Comparison of ENCODE assay signal across 24 cellular contexts in genomic region chr16:21574372-21574771, GRCh38. TPM values are rescaled to one million over a fixed set of nuclear protein-coding genes. Genes with fewer than 3 reads are reported as not detected.
A peak's percentile ranks its signal among the peaks of the same experiment; 100 is the strongest.
DNase-seq lines count a peak whose midpoint lies in the region; ATAC-seq, FAIRE-seq and TF ChIP-seq lines count a peak whose summit lies in the region.
"Had no signal": no experiment of that assay in that cellular context is flagged by ENCODE, and none has a peak within 500 bp of the region (broad histone marks: within the 10 kb centered on the region; RNA-seq: fewer than 3 reads in every experiment).

No MANE protein-coding gene starts in this region.

- DNase-seq in right atrium auricular region (ENCODE audit: low spot score) (peak; percentile 53), Right ventricle myocardium inferior (ENCODE audit: missing footprints) (no peak), kidney (peak; percentile 45), mesendoderm (no peak)
- DNase-seq: 8988T; ACHN; AML-193; BE2C; Calu3; CD4-positive, alpha-beta memory T cell; COR-L47; DMS153; DND-41; GOT3 had no signal

- no peak overlapping the region for H2BK120ac ChIP-seq in mesendoderm (ENCODE audit: low read depth, low read length)

- no peak overlapping the region for H4K8ac ChIP-seq in mesendoderm (ENCODE audit: low read depth, low read length)

- H3K9ac ChIP-seq in kidney (ENCODE audit: low read length in 2 of 2) (no peak overlapping the region), mesendoderm (ENCODE audit: low read length) (no peak overlapping the region)
- H3K9ac ChIP-seq: BLaER1 treated with 17β-estradiol and CSF1 and Interleukin-3, amounts not matched to agents 10 nM and 100 nM had no signal

- H3K36me3 ChIP-seq in right atrium auricular region: no peaks in the 10 kb centered on the region
- no peaks in the 10 kb centered on the region for H3K36me3 ChIP-seq in HEK293 (ENCODE audit: control insufficient read depth in 2 of 2, insufficient read depth in 1 of 2, low read length in 2 of 2)
- H3K36me3 ChIP-seq in kidney (ENCODE audit: control insufficient read depth in 1 of 2, insufficient read depth in 2 of 2, low read length in 2 of 2): no peaks in the 10 kb centered on the region
- H3K36me3 ChIP-seq in mesendoderm (ENCODE audit: control insufficient read depth, insufficient read depth, low read length): no peaks in the 10 kb centered on the region
- H3K36me3 ChIP-seq: BE2C; BLaER1 treated with 17β-estradiol and CSF1 and Interleukin-3, amounts not matched to agents 10 nM and 100 nM; HAP-1 had no signal

- CTCF ChIA-PET in HEK293 (lab: Yijun Ruan, JAX): interaction anchor here (0.7 kb wide), 1 partner anchor 138 kb away, joined by 3 read pairs; no protein-coding TSS in a partner anchor

- ATAC-seq in Right ventricle myocardium inferior (no peak), GM21390 (IDR thresholded peaks at IDR 0.05; ENCODE audit: unreplicated experiment) (no peak), HG02973 (IDR thresholded peaks at IDR 0.05; ENCODE audit: unreplicated experiment) (no peak)
- ATAC-seq in stimulated activated memory B cell treated with anti-CD40 and anti-IgM and Interleukin-4, amounts not matched to agents 10 μg/mL and 1 μg/mL and 100 μg/mL, for 72 hours: peak; percentile 18
- ATAC-seq: A549 had no signal

- no peaks in the 10 kb centered on the region for H3K4me1 Mint-ChIP-seq in stimulated activated memory B cell treated with anti-CD40 and anti-IgM and Interleukin-4, amounts not matched to agents 10 μg/mL and 1 μg/mL and 100 μg/mL, for 72 hours
- H3K4me1 Mint-ChIP-seq: CD4-positive, alpha-beta memory T cell had no signal

- WGBS in mesendoderm (ENCODE audit: extremely low coverage, insufficient coverage, low lambda C conversion rate): no CpG with 5 or more reads among the region's 4 CpGs

- H3K56ac ChIP-seq in mesendoderm (ENCODE audit: low read length): no peak overlapping the region

- no peak overlapping the region for H3K23ac ChIP-seq in mesendoderm (ENCODE audit: low read length)

- H3K27ac ChIP-seq in right atrium auricular region (no peak overlapping the region), HEK293 (ENCODE audit: extremely low read depth, low read depth, low read length) (no peak overlapping the region), kidney (ENCODE audit: low read depth in 2 of 2, low read length in 2 of 2) (no peak overlapping the region), mesendoderm (ENCODE audit: low read depth, low read length) (no peak overlapping the region)
- H3K27ac ChIP-seq: A549; BLaER1 treated with 17β-estradiol and CSF1 and Interleukin-3, amounts not matched to agents 10 nM and 100 nM had no signal

- H3K27me3 ChIP-seq in right atrium auricular region (no peaks in the 10 kb centered on the region), mesendoderm (ENCODE audit: insufficient read depth, low read length, poor library complexity) (no peaks in the 10 kb centered on the region)
- H3K27me3 ChIP-seq: BE2C; BLaER1 treated with 17β-estradiol and CSF1 and Interleukin-3, amounts not matched to agents 10 nM and 100 nM had no signal

- no peaks in the 10 kb centered on the region for H3K9me3 Mint-ChIP-seq in stimulated activated memory B cell treated with anti-CD40 and anti-IgM and Interleukin-4, amounts not matched to agents 10 μg/mL and 1 μg/mL and 100 μg/mL, for 72 hours
- H3K9me3 Mint-ChIP-seq: CD4-positive, alpha-beta memory T cell had no signal

- no peaks in the 10 kb centered on the region for H3K27me3 Mint-ChIP-seq in stimulated activated memory B cell treated with anti-CD40 and anti-IgM and Interleukin-4, amounts not matched to agents 10 μg/mL and 1 μg/mL and 100 μg/mL, for 72 hours

- TF ChIP-seq CTCF in right atrium auricular region (IDR thresholded peaks at IDR 0.05): no peak
- no peak for TF ChIP-seq CTCF in HEK293 (tag by site-specific recombination; IDR thresholded peaks at IDR 0.05)
- no peak for TF ChIP-seq CTCF in kidney (IDR thresholded peaks at IDR 0.05; ENCODE audit: borderline replicate concordance, extremely low read depth, insufficient read depth)

- H3K4me1 ChIP-seq in right atrium auricular region (no peaks in the 10 kb centered on the region), HEK293 (ENCODE audit: control insufficient read depth, insufficient read depth, low read length) (no peaks in the 10 kb centered on the region), kidney (ENCODE audit: control insufficient read depth in 1 of 2, insufficient read depth in 1 of 2, low read depth in 1 of 2, low read length in 2 of 2) (no peaks in the 10 kb centered on the region), mesendoderm (ENCODE audit: control insufficient read depth, low read depth, low read length) (no peaks in the 10 kb centered on the region)
- H3K4me1 ChIP-seq: A549, HAP-1 had no signal

- FAIRE-seq in kidney (lab: Jason Lieb, UNC): no peak
- FAIRE-seq: A549, G401.6, GM12892, H54 had no signal

- intact Hi-C loops in Right ventricle myocardium inferior (cut with DNase I): no loop called here
- intact Hi-C loops in kidney (cut with DNase I): no loop called here

- no peak overlapping the region for H3K27ac Mint-ChIP-seq in stimulated activated memory B cell treated with anti-CD40 and anti-IgM and Interleukin-4, amounts not matched to agents 10 μg/mL and 1 μg/mL and 100 μg/mL, for 72 hours
- H3K27ac Mint-ChIP-seq: CD4-positive, alpha-beta memory T cell had no signal

- H3K4me3 ChIP-seq in right atrium auricular region (no peak overlapping the region), HEK293 (ENCODE audit: low read depth, low read length) (no peak overlapping the region), kidney (ENCODE audit: low read length in 2 of 2) (no peak overlapping the region), mesendoderm (ENCODE audit: low read length) (no peak overlapping the region)
- H3K4me3 ChIP-seq: A549; BLaER1 treated with 17β-estradiol and CSF1 and Interleukin-3, amounts not matched to agents 10 nM and 100 nM; HAP-1 had no signal

- no peak overlapping the region for H3K4ac ChIP-seq in mesendoderm (ENCODE audit: low read depth, low read length)

- no peaks in the 10 kb centered on the region for H3K79me2 ChIP-seq in mesendoderm (ENCODE audit: control insufficient read depth, insufficient read depth, low read length)

- H3K4me3 Mint-ChIP-seq in stimulated activated memory B cell treated with anti-CD40 and anti-IgM and Interleukin-4, amounts not matched to agents 10 μg/mL and 1 μg/mL and 100 μg/mL, for 72 hours: no peak overlapping the region
- H3K4me3 Mint-ChIP-seq: CD4-positive, alpha-beta memory T cell had no signal

- no peaks in the 10 kb centered on the region for H3K36me3 Mint-ChIP-seq in stimulated activated memory B cell treated with anti-CD40 and anti-IgM and Interleukin-4, amounts not matched to agents 10 μg/mL and 1 μg/mL and 100 μg/mL, for 72 hours
- H3K36me3 Mint-ChIP-seq: CD4-positive, alpha-beta memory T cell had no signal

- H4K5ac ChIP-seq in mesendoderm (ENCODE audit: low read length): no peak overlapping the region

- H3K9me3 ChIP-seq in right atrium auricular region (no peaks in the 10 kb centered on the region), HEK293 (ENCODE audit: control insufficient read depth, insufficient read depth, low read depth, low read length) (no peaks in the 10 kb centered on the region), kidney (ENCODE audit: control insufficient read depth in 1 of 2, low read length in 2 of 2) (no peaks in the 10 kb centered on the region)
- H3K9me3 ChIP-seq: A549; BE2C; BLaER1 treated with 17β-estradiol and CSF1 and Interleukin-3, amounts not matched to agents 10 nM and 100 nM had no signal

- no peak overlapping the region for H2BK5ac ChIP-seq in mesendoderm (ENCODE audit: low read length)

- no peak overlapping the region for H3K4me2 ChIP-seq in mesendoderm (ENCODE audit: low read length)
- H3K4me2 ChIP-seq: A549; BLaER1 treated with 17β-estradiol and CSF1 and Interleukin-3, amounts not matched to agents 10 nM and 100 nM had no signal

- POLR2A ChIA-PET in HEK293 (lab: Yijun Ruan, JAX): no interaction called here

- H2BK15ac ChIP-seq in mesendoderm (replicated peaks; ENCODE audit: low read depth): no peak overlapping the region

- H3K79me1 ChIP-seq in mesendoderm (ENCODE audit: low read length): no peaks in the 10 kb centered on the region

- no peak overlapping the region for H3K18ac ChIP-seq in mesendoderm (ENCODE audit: low read length)

- H2AK5ac ChIP-seq in mesendoderm (ENCODE audit: low read length): no peak overlapping the region

TF ChIP-seq in HEK293, 187 proteins besides CTCF, POLR2A, EP300 and RAD21 (continues in another document):
- TF ChIP-seq ZBTB8A (tag by site-specific recombination; IDR thresholded peaks at IDR 0.05) (no peak), ZNF555 (tag by site-specific recombination; conservative IDR thresholded peaks at IDR 0.05) (no peak), ZNF792 (tag by site-specific recombination; IDR thresholded peaks at IDR 0.05) (no peak), ZNF362 (tag by site-specific recombination; IDR thresholded peaks at IDR 0.05) (no peak)
- TF ChIP-seq, protein P1, sequence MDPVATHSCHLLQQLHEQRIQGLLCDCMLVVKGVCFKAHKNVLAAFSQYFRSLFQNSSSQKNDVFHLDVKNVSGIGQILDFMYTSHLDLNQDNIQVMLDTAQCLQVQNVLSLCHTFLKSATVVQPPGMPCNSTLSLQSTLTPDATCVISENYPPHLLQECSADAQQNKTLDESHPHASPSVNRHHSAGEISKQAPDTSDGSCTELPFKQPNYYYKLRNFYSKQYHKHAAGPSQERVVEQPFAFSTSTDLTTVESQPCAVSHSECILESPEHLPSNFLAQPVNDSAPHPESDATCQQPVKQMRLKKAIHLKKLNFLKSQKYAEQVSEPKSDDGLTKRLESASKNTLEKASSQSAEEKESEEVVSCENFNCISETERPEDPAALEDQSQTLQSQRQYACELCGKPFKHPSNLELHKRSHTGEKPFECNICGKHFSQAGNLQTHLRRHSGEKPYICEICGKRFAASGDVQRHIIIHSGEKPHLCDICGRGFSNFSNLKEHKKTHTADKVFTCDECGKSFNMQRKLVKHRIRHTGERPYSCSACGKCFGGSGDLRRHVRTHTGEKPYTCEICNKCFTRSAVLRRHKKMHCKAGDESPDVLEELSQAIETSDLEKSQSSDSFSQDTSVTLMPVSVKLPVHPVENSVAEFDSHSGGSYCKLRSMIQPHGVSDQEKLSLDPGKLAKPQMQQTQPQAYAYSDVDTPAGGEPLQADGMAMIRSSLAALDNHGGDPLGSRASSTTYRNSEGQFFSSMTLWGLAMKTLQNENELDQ (tag by site-specific recombination; IDR thresholded peaks at IDR 0.05; ENCODE audit: low read depth): no peak

RNA-seq across cellular contexts. Expression of gene METTL9, which starts 25.0 kb away (rescaled TPM):
- 10 to 100 TPM; 58.6 to 62.6 TPM for total RNA-seq in right atrium auricular region
- total RNA-seq in Right ventricle myocardium inferior: 43.7 TPM
- total RNA-seq in kidney: 129 TPM
- 193 TPM for polyA plus RNA-seq in kidney (ENCODE audit: insufficient read depth, low read depth, low replicate concordance)
- polyA plus RNA-seq in mesendoderm (2013, experiment 1 of 2): 77.6 TPM
- 77.8 TPM for polyA plus RNA-seq in mesendoderm (2013, experiment 2 of 2)

Comparison
In these comparisons a context has a peak if more than half of its experiments do, and no peak if none do; other contexts are left out.
1. DNase-seq: peak in right atrium auricular region (single experiment) and kidney (single experiment); none in Right ventricle myocardium inferior (single experiment) and mesendoderm (single experiment).